Comparison of ENCODE assay signal across 1 cellular context in the genomic region with DNA sequence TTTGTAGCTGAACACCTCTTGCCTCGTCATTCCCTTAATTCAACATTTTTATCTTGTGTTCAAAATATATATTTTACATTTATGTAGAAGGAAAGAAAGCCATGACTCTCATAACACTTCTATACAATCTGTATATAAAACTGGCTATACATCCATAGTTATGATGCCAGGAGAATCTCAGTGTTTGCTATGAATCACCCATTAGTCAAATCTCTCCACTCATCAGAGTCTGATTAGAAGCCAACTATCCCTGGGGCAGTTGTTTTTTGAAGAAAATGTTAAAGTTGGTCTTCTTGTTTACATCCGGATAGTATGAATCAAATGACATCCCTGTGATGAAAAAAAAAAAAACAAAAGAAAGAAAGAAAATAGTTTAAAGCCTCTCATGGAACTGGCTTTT.
TF ChIP-seq lines count a peak whose summit lies in the region.

No MANE protein-coding gene starts in this region.

TF ChIP-seq in SK-N-SH treated with all-trans-retinoic acid at 6 μM for 48 hours, 23 proteins besides CTCF, POLR2A, EP300 and RAD21 (continued from another document):
- TF ChIP-seq, protein P1, sequence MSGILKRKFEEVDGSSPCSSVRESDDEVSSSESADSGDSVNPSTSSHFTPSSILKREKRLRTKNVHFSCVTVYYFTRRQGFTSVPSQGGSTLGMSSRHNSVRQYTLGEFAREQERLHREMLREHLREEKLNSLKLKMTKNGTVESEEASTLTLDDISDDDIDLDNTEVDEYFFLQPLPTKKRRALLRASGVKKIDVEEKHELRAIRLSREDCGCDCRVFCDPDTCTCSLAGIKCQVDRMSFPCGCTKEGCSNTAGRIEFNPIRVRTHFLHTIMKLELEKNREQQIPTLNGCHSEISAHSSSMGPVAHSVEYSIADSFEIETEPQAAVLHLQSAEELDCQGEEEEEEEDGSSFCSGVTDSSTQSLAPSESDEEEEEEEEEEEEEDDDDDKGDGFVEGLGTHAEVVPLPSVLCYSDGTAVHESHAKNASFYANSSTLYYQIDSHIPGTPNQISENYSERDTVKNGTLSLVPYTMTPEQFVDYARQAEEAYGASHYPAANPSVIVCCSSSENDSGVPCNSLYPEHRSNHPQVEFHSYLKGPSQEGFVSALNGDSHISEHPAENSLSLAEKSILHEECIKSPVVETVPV (CRISPR knock-in tag; IDR thresholded peaks at IDR 0.05), result no peak
- TF ChIP-seq CSDC2 (CRISPR knock-in tag; IDR thresholded peaks at IDR 0.05) (no peak), ISL1 (CRISPR knock-in tag; IDR thresholded peaks at IDR 0.05) (no peak), ZNF565 (CRISPR knock-in tag; conservative IDR thresholded peaks at IDR 0.05; ENCODE audit: low read depth) (no peak), ZFP30 (CRISPR knock-in tag; IDR thresholded peaks at IDR 0.05) (no peak), SNAI2 (CRISPR knock-in tag; IDR thresholded peaks at IDR 0.05) (no peak), TOX (CRISPR knock-in tag; IDR thresholded peaks at IDR 0.05; ENCODE audit: borderline replicate concordance) (no peak), ZFP3 (CRISPR knock-in tag; IDR thresholded peaks at IDR 0.05) (no peak)
- TF ChIP-seq, protein P2, sequence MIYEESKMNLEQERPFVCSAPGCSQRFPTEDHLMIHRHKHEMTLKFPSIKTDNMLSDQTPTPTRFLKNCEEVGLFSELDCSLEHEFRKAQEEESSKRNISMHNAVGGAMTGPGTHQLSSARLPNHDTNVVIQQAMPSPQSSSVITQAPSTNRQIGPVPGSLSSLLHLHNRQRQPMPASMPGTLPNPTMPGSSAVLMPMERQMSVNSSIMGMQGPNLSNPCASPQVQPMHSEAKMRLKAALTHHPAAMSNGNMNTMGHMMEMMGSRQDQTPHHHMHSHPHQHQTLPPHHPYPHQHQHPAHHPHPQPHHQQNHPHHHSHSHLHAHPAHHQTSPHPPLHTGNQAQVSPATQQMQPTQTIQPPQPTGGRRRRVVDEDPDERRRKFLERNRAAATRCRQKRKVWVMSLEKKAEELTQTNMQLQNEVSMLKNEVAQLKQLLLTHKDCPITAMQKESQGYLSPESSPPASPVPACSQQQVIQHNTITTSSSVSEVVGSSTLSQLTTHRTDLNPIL (CRISPR knock-in tag; IDR thresholded peaks at IDR 0.05; ENCODE audit: low read depth), result no peak
TF ChIP-seq in SK-N-SH treated with all-trans-retinoic acid at 6 μM for 48 hours: peak in this region for 0.
